15 cellular contexts compared by ENCODE assay signal in genomic region chr6:107794771-107795170, GRCh38. TPM values are rescaled to one million over a fixed set of nuclear protein-coding genes. Genes with fewer than 3 reads are reported as not detected.
"Had no signal": no experiment of that assay in that cellular context is flagged by ENCODE, and none has a peak within 500 bp of the region (broad histone marks: within the 10 kb centered on the region; RNA-seq: fewer than 3 reads in every experiment).

No MANE protein-coding gene starts in this region.

- ATAC-seq: activated CD4-positive, CD25-positive, alpha-beta regulatory T cell treated with anti-CD3 and anti-CD28 coated beads, Interleukin-2, amount 50 U/mL, for 24 hours; heart left ventricle; left lung; psoas muscle; upper lobe of right lung had no signal

- DNase-seq: activated CD4-positive, alpha-beta memory T cell treated with anti-CD3 and anti-CD28 coated beads, Interleukin-2, amount 10 ng/mL, durations not matched to agents 7 days and 5 days; activated CD8-positive, alpha-beta memory T cell treated with anti-CD3 and anti-CD28 coated beads, Interleukin-2, amount 50 U/mL, for 48 hours; heart left ventricle; left lung; psoas muscle; sigmoid colon; stimulated activated CD4-positive, alpha-beta T cell treated with anti-CD3 and anti-CD28 coated beads, Interleukin-2, amount 100 ng/mL, for 24 hours; stimulated activated naive CD4-positive, alpha-beta T cell treated with Interleukin-2 at 50 U/mL for 16 hours; testis; upper lobe of right lung had no signal

- H3K27ac Mint-ChIP-seq: activated CD4-positive, alpha-beta memory T cell treated with anti-CD3 and anti-CD28 coated beads, Interleukin-2, amount 10 ng/mL, durations not matched to agents 7 days and 5 days; T-helper 2 cell treated with Interferon-gamma antibody and Interleukin-4, amounts not matched to agents 5 μg/mL and 100 μg/mL, for 36 hours had no signal

- H3K4me3 Mint-ChIP-seq: activated CD4-positive, alpha-beta memory T cell treated with anti-CD3 and anti-CD28 coated beads, Interleukin-2, amount 10 ng/mL, durations not matched to agents 7 days and 5 days; nephron; T-helper 2 cell treated with Interferon-gamma antibody and Interleukin-4, amounts not matched to agents 5 μg/mL and 100 μg/mL, for 36 hours had no signal

- H3K9me3 Mint-ChIP-seq: activated CD4-positive, alpha-beta memory T cell treated with anti-CD3 and anti-CD28 coated beads, Interleukin-2, amount 10 ng/mL, durations not matched to agents 7 days and 5 days; T-helper 2 cell treated with Interferon-gamma antibody and Interleukin-4, amounts not matched to agents 5 μg/mL and 100 μg/mL, for 36 hours had no signal

RNA-seq across cellular contexts. Expression of gene SCML4, which starts 29.3 kb away (rescaled TPM):
- total RNA-seq: astrocyte, fibroblast of lung had no signal
